ENCODE assay signal across 2 cellular contexts in the genomic region with DNA sequence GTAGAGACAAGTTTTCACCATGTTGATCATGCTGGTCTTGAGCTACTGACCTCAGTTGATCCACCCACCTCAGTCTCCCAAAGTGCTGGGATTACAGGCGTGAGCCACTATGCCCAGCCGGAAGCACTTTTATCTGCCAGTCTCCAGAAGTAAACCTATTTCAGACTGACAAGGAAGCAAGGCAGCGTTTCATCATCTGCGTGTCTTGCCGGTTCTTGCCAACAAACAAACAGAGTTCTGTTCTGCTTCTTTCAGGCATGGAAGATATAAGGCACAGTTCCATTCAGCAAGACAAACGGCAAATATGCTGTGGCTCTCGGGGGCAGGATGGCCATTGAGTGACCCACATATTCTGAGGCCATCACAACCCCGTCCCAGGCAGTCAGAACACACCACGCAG.
TF ChIP-seq lines count a peak whose summit lies in the region.

No MANE protein-coding gene starts in this region.

TF ChIP-seq in HepG2, 621 proteins besides CTCF, POLR2A, EP300 and RAD21 (continued from another document):
- TF ChIP-seq ZNF704 (CRISPR knock-in tag; IDR thresholded peaks at IDR 0.05; ENCODE audit: borderline replicate concordance) (no peak), SUZ12 (IDR thresholded peaks at IDR 0.05; ENCODE audit: low read depth, low read length) (no peak), ZNF678 (CRISPR knock-in tag; IDR thresholded peaks at IDR 0.05) (no peak)
TF ChIP-seq in HepG2: peak in this region for 0.

TF ChIP-seq in HEK293T, 16 proteins besides CTCF, POLR2A, EP300 and RAD21 (continued from another document):
- TF ChIP-seq TARDBP (IDR thresholded peaks at IDR 0.05) (no peak), SUZ12 (IDR thresholded peaks at IDR 0.05) (no peak), FOXA1 (IDR thresholded peaks at IDR 0.05) (no peak)
